Comparison of ENCODE assay signal across 37 cellular contexts in genomic region chr19:30233375-30233774, GRCh38.
DNase-seq lines count a peak whose midpoint lies in the region; ATAC-seq, FAIRE-seq and TF ChIP-seq lines count a peak whose summit lies in the region.
"Had no signal": no experiment of that assay in that cellular context is flagged by ENCODE, and none has a peak within 500 bp of the region (broad histone marks: within the 10 kb centered on the region; RNA-seq: fewer than 3 reads in every experiment).

No MANE protein-coding gene starts in this region.

- H3K14ac ChIP-seq in H1 (ENCODE audit: insufficient read length): no peak overlapping the region

- no peak overlapping the region for H2BK120ac ChIP-seq in H1 (replicated peaks; ENCODE audit: low read depth, low read length)

- H4K91ac ChIP-seq in H1 (replicated peaks; ENCODE audit: insufficient read length, low read length): no peak overlapping the region

- no peak overlapping the region for H2BK20ac ChIP-seq in H1 (ENCODE audit: low read length)

- H3K4me2 ChIP-seq in H1 (ENCODE audit: insufficient read depth in 1 of 2, low read depth in 2 of 2, low read length in 2 of 2): no peak overlapping the region
- H3K4me2 ChIP-seq: A549; BLaER1; BLaER1 treated with 17β-estradiol and CSF1 and Interleukin-3, amounts not matched to agents 10 nM and 100 nM had no signal

- no peak overlapping the region for H3K4me3 Mint-ChIP-seq in WTC11
- H3K4me3 Mint-ChIP-seq: B cell; CD4-positive, alpha-beta memory T cell; CD4-positive, alpha-beta T cell; CD4-positive, CD25-positive, alpha-beta regulatory T cell; CD8-positive, alpha-beta memory T cell; CD8-positive, alpha-beta T cell had no signal

- no peak overlapping the region for H3K56ac ChIP-seq in H1 (replicated peaks; ENCODE audit: insufficient read length, low read depth, low read length)

- no peaks in the 10 kb centered on the region for H3K79me2 ChIP-seq in H1 (ENCODE audit: control insufficient read depth in 1 of 2, insufficient read depth in 2 of 2, low read length in 2 of 2)

- no peaks in the 10 kb centered on the region; the same call in 1 of the 2 replicates for H3K79me1 ChIP-seq in H1 (ENCODE audit: low read depth, low read length)

- H3K9me3 ChIP-seq in HEK293 (ENCODE audit: control insufficient read depth, insufficient read depth, low read depth, low read length): no peaks in the 10 kb centered on the region
- no peaks in the 10 kb centered on the region for H3K9me3 ChIP-seq in H1 (ENCODE audit: insufficient read depth in 2 of 2, low read depth in 1 of 2, low read length in 1 of 2)
- H3K9me3 ChIP-seq: A549, BE2C, BLaER1, Caco-2 had no signal

- H3K4ac ChIP-seq in H1 (replicated peaks; ENCODE audit: insufficient read length, low read depth, low read length): no peak overlapping the region

- no peak overlapping the region for H3K23ac ChIP-seq in H1 (ENCODE audit: insufficient read length)

- H2AK5ac ChIP-seq in H1 (ENCODE audit: low read depth, low read length): no peak overlapping the region

- WGBS in H1 (ENCODE audit: extremely low coverage in 1 of 2, insufficient coverage in 1 of 2, insufficient read length in 1 of 2, insufficient replicate concordance in 2 of 2, low coverage in 1 of 2, low lambda C conversion rate in 2 of 2, missing lambda C conversion rate in 1 of 2), 2 experiments: 50% methylated on average over 2 of the region's 2 CpGs; no CpG with 5 or more reads in 1 of the 2 experiments

- peaks cover 6 to 32% (median 29%) of the 10 kb centered on the region in 4 experiments for H3K27me3 ChIP-seq in H1 (replicated peaks in 1 of 4; ENCODE audit: control insufficient read depth in 3 of 4, extremely low read depth in 1 of 4, insufficient read depth in 3 of 4, low read length in 3 of 4)
- H3K27me3 ChIP-seq: BE2C had no signal

- TF ChIP-seq CTCF in HEK293 (tag by site-specific recombination; IDR thresholded peaks at IDR 0.05) (no peak), WTC11 (IDR thresholded peaks at IDR 0.05) (no peak), H1 (IDR thresholded peaks at IDR 0.05; ENCODE audit: control extremely low read depth in 1 of 3, insufficient read depth in 1 of 3, low read depth in 1 of 3, low read length in 3 of 3) (no peak)

- no peak overlapping the region for H2BK5ac ChIP-seq in H1 (ENCODE audit: low read depth, low read length)

- CTCF ChIA-PET in HEK293 (lab: Yijun Ruan, JAX) (interaction anchor here (0.6 to 0.7 kb wide), 3 partner anchors 144 to 598 kb away, joined by 3 to 4 read pairs (median 4); no protein-coding TSS in a partner anchor), WTC11 (lab: Charles Lee) (interaction anchor here (2.0 kb wide), 1 partner anchor 11 kb away, joined by 10 read pairs; no protein-coding TSS in a partner anchor), H1 (lab: Charles Lee; ENCODE audit: partially characterized antibody) (interaction anchor here (0.7 to 2.2 kb wide), 5 partner anchors 12 to 433 kb away, joined by 3 to 5 read pairs (median 3); no protein-coding TSS in a partner anchor)

- ATAC-seq in WTC11 (no peak), GM21423 (IDR thresholded peaks at IDR 0.05; ENCODE audit: unreplicated experiment) (no peak), GM18517 (IDR thresholded peaks at IDR 0.05; ENCODE audit: unreplicated experiment) (no peak)
- ATAC-seq: A549; CD8-positive, alpha-beta T cell had no signal

- no peak for FAIRE-seq in H1 (lab: Jason Lieb, UNC)
- FAIRE-seq: A204.1, D721Med had no signal

- no peak for TF ChIP-seq EP300 in H1 (IDR thresholded peaks at IDR 0.05; ENCODE audit: borderline replicate concordance in 1 of 2, low read depth in 2 of 2, low read length in 2 of 2)

- H3K9ac ChIP-seq in H1 (replicated peaks in 1 of 4; ENCODE audit: extremely low read depth in 1 of 4, low read depth in 3 of 4, low read length in 3 of 4): no peak overlapping the region
- H3K9ac ChIP-seq: BLaER1; BLaER1 treated with 17β-estradiol and CSF1 and Interleukin-3, amounts not matched to agents 10 nM and 100 nM had no signal

- H2BK12ac ChIP-seq in H1 (ENCODE audit: low read depth, low read length): 0 out of 2 replicates have a peak overlapping the region, but pooled peaks have one; percentile 31

- H3K4me1 ChIP-seq in HEK293 (ENCODE audit: control insufficient read depth, insufficient read depth, low read length) (peaks cover 23% of the 10 kb centered on the region), H1 (replicated peaks in 1 of 4; ENCODE audit: control insufficient read depth in 3 of 4, insufficient read depth in 4 of 4, low read length in 3 of 4) (peaks cover 3 to 15% (median 5%) of the 10 kb centered on the region in 4 experiments; a peak in 6 of 7 replicates)
- H3K4me1 ChIP-seq: BLaER1; BLaER1 treated with 17β-estradiol and CSF1 and Interleukin-3, amounts not matched to agents 10 nM and 100 nM; Caco-2 had no signal

- no peak overlapping the region for H4K5ac ChIP-seq in H1 (ENCODE audit: insufficient read length, low read depth, low read length)

- H2BK15ac ChIP-seq in H1 (ENCODE audit: low read length): no peak overlapping the region

- H3K27ac Mint-ChIP-seq in WTC11: no peak overlapping the region
- H3K27ac Mint-ChIP-seq: B cell; CD14-positive monocyte; CD4-positive, alpha-beta memory T cell; CD4-positive, alpha-beta T cell; CD4-positive, CD25-positive, alpha-beta regulatory T cell; CD8-positive, alpha-beta memory T cell; CD8-positive, alpha-beta T cell had no signal

- H3K36me3 ChIP-seq in HEK293 (ENCODE audit: control insufficient read depth in 2 of 2, insufficient read depth in 1 of 2, low read length in 2 of 2) (no peaks in the 10 kb centered on the region), H1 (ENCODE audit: control insufficient read depth in 2 of 4, insufficient read depth in 4 of 4, low read length in 3 of 4) (no peaks in the 10 kb centered on the region)
- H3K36me3 ChIP-seq: BE2C; BLaER1; BLaER1 treated with 17β-estradiol and CSF1 and Interleukin-3, amounts not matched to agents 10 nM and 100 nM had no signal

- peaks cover 33% of the 10 kb centered on the region for H3K4me1 Mint-ChIP-seq in WTC11
- H3K4me1 Mint-ChIP-seq: CD14-positive monocyte had no signal

- TF ChIP-seq RAD21 in H1 (IDR thresholded peaks at IDR 0.05 in 1 of 2, conservative IDR thresholded peaks at IDR 0.05 in 1 of 2; ENCODE audit: low read depth in 2 of 2, low read length in 2 of 2): no peak

- peaks cover 35% of the 10 kb centered on the region for H3K27me3 Mint-ChIP-seq in WTC11 (ENCODE audit: low read depth)

- peaks cover 5% of the 10 kb centered on the region for H3K23me2 ChIP-seq in H1 (ENCODE audit: low read depth, low read length)

- no peak overlapping the region for H3K4me3 ChIP-seq in HEK293 (ENCODE audit: low read depth, low read length)
- H3K4me3 ChIP-seq in H1 (ENCODE audit: extremely low read depth in 1 of 4, insufficient read depth in 2 of 4, low read depth in 3 of 4, low read length in 4 of 4): no peak overlapping the region
- H3K4me3 ChIP-seq: A549; BLaER1; BLaER1 treated with 17β-estradiol and CSF1 and Interleukin-3, amounts not matched to agents 10 nM and 100 nM had no signal

- DNase-seq in WTC11 (ENCODE audit: low spot score): no peak
- no peak for DNase-seq in H1 (ENCODE audit: low read depth in 1 of 2, low spot score in 2 of 2)
- DNase-seq in substantia nigra (lab: John Stamatoyannopoulos, UW): no peak
- DNase-seq in NAMALWA (ENCODE audit: low spot score): no peak
- no peak for DNase-seq in NCI-H2171 treated with DMSO at 0.1 percent for 48 hours (lab: John Stamatoyannopoulos, UW)
- DNase-seq: 8988T; ACHN; AML-193; BE2C; C1 segment of cervical spinal cord; Caco-2; Calu3; CD4-positive, alpha-beta memory T cell; CD4-positive, alpha-beta T cell; CD4-positive, CD25-positive, alpha-beta regulatory T cell; CD8-positive, alpha-beta memory T cell; CD8-positive, alpha-beta T cell; COR-L47; DMS 273 treated with DMSO at 0.1 percent for 48 hours; DMS153; DMS53; DMS79; DMS79 treated with DMSO at 0.1 percent for 48 hours; DND-41; EL had no signal

- H3K27ac ChIP-seq in HEK293 (ENCODE audit: extremely low read depth, low read depth, low read length): no peak overlapping the region
- H3K27ac ChIP-seq in H1 (ENCODE audit: low read depth, low read length): no peak overlapping the region
- H3K27ac ChIP-seq in substantia nigra (ENCODE audit: low read depth, low read length, poor library complexity, severe bottlenecking): peak overlapping the region; percentile 23
- H3K27ac ChIP-seq: 22Rv1; A549; BLaER1; BLaER1 treated with 17β-estradiol and CSF1 and Interleukin-3, amounts not matched to agents 10 nM and 100 nM; C4-2B had no signal

- H3K36me3 Mint-ChIP-seq in WTC11: no peaks in the 10 kb centered on the region
- H3K36me3 Mint-ChIP-seq: CD14-positive monocyte; CD4-positive, alpha-beta memory T cell; CD4-positive, CD25-positive, alpha-beta regulatory T cell; CD8-positive, alpha-beta memory T cell; CD8-positive, alpha-beta T cell had no signal

- TF ChIP-seq POLR2A in H1 (IDR thresholded peaks at IDR 0.05; ENCODE audit: control extremely low read depth in 1 of 2, low read depth in 2 of 2, low read length in 2 of 2): no peak

- no peaks in the 10 kb centered on the region for H3K9me3 Mint-ChIP-seq in WTC11
- H3K9me3 Mint-ChIP-seq: CD4-positive, alpha-beta memory T cell; CD4-positive, alpha-beta T cell; CD8-positive, alpha-beta T cell had no signal

- no peak overlapping the region for H2AFZ ChIP-seq in H1 (ENCODE audit: low read length)

- POLR2A ChIA-PET in HEK293 (lab: Yijun Ruan, JAX) (no interaction called here), WTC11 (lab: Charles Lee) (interaction anchor here (0.7 kb wide), 1 partner anchor 31 kb away, joined by 3 read pairs; no protein-coding TSS in a partner anchor), H1 (lab: Charles Lee; ENCODE audit: partially characterized antibody) (no interaction called here)

- H4K8ac ChIP-seq in H1 (ENCODE audit: extremely low read depth, insufficient read depth, low read length): no peak overlapping the region

- no peak overlapping the region for H3K18ac ChIP-seq in H1 (ENCODE audit: extremely low read depth, low read length)

- H4K20me1 ChIP-seq in H1 (replicated peaks in 1 of 2; ENCODE audit: control insufficient read depth in 1 of 2, insufficient read depth in 2 of 2, low read length in 2 of 2): no peaks in the 10 kb centered on the region
- H4K20me1 ChIP-seq: BLaER1 had no signal

TF ChIP-seq in WTC11, 78 proteins besides CTCF, POLR2A, EP300 and RAD21 (continues in another document):
- no peak for TF ChIP-seq ZNF138 (CRISPR knock-in tag; conservative IDR thresholded peaks at IDR 0.05)
- peak; percentile 60; the same call in 1 of the 2 replicates for TF ChIP-seq ZNF121 (CRISPR knock-in tag; IDR thresholded peaks at IDR 0.05)
- no peak for TF ChIP-seq TP53 (CRISPR knock-in tag; IDR thresholded peaks at IDR 0.05)
- no peak for TF ChIP-seq NR1H2 (CRISPR knock-in tag; IDR thresholded peaks at IDR 0.05)

TF ChIP-seq in H1, 55 proteins besides CTCF, POLR2A, EP300 and RAD21 (continues in another document):
- TF ChIP-seq KDM4A (IDR thresholded peaks at IDR 0.05; ENCODE audit: low read depth, low read length, severe bottlenecking) (no peak), TBP (IDR thresholded peaks at IDR 0.05; ENCODE audit: low read depth, low read length) (no peak), RXRA (IDR thresholded peaks at IDR 0.05; ENCODE audit: insufficient read depth, low read depth, low read length) (no peak), TAF1 (IDR thresholded peaks at IDR 0.05; ENCODE audit: low read depth, low read length) (no peak), GABPA (IDR thresholded peaks at IDR 0.05; ENCODE audit: borderline replicate concordance, insufficient read depth, low read length) (no peak), ASH2L (IDR thresholded peaks at IDR 0.05; ENCODE audit: low read length) (no peak), SP2 (IDR thresholded peaks at IDR 0.05; ENCODE audit: low read length) (no peak)

Comparison
In these comparisons a context has a peak if more than half of its experiments do, and no peak if none do; other contexts are left out.
1. Of the 8 proteins assayed by ChIP-seq in both HEK293 and WTC11: peak only in HEK293: none; only in WTC11: none; in both: ZNF121; in neither: 7.